In the genomic region with DNA sequence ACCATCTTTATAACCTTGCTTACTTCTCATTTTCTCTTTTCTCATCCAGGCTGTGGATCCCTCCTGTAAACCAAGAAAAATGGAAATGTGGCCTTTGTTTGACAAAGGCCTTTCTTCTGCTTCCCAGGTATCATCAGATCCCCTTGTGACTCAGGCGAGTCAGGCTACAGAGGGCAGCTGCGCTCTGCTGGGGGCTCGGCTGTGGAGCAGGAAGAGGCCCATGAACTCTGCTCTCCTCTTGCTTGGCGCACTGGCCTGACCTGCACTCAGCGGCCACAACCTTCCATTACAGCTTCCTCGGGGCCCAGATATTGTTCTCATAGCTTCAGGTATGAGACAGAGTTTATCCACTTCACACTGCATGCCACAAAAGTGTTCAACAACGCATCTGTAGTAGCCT, we compare ENCODE assay signal across 20 cellular contexts.
DNase-seq lines count a peak whose midpoint lies in the region; ATAC-seq and TF ChIP-seq lines count a peak whose summit lies in the region.
"Had no signal": no experiment of that assay in that cellular context is flagged by ENCODE, and none has a peak within 500 bp of the region (broad histone marks: within the 10 kb centered on the region; RNA-seq: fewer than 3 reads in every experiment).

No MANE protein-coding gene starts in this region.

- H3K4me3 Mint-ChIP-seq in glutamatergic neuron (ENCODE audit: unreplicated experiment) (no peak overlapping the region), neural progenitor cell (no peak overlapping the region)

- H3K79me2 ChIP-seq in neural progenitor cell (ENCODE audit: low read depth) = no peaks in the 10 kb centered on the region

- H3K9me3 ChIP-seq in HUES48 (ENCODE audit: control insufficient read depth, insufficient read depth, low read length) (no peaks in the 10 kb centered on the region), neural progenitor cell (ENCODE audit: low read depth) (no peaks in the 10 kb centered on the region)
- H3K9me3 ChIP-seq: MG63, Peyer's patch had no signal

- H3K9ac ChIP-seq in HUES48 (ENCODE audit: low read depth, low read length) (no peak overlapping the region), neural progenitor cell (no peak overlapping the region)
- H3K9ac ChIP-seq: GM23248 had no signal

- no peak overlapping the region for H3K4me3 ChIP-seq in HUES48 (ENCODE audit: low read depth, low read length)
- no peak overlapping the region for H3K4me3 ChIP-seq in neural progenitor cell
- H3K4me3 ChIP-seq: GM23248, MG63, Peyer's patch, SK-N-MC had no signal

- H3K27ac Mint-ChIP-seq in glutamatergic neuron (ENCODE audit: unreplicated experiment) (peak overlapping the region; percentile 25), neural progenitor cell (no peak overlapping the region)

- H4K20me1 ChIP-seq in neural progenitor cell (ENCODE audit: low read depth) = no peaks in the 10 kb centered on the region

- H3K27ac ChIP-seq in HUES48 (ENCODE audit: low read depth, low read length) (peak overlapping the region; percentile 52), neural progenitor cell (no peak overlapping the region)
- H3K27ac ChIP-seq: GM23248, Peyer's patch, SK-N-MC had no signal

- ATAC-seq in left colon (no peak), GM21447 (IDR thresholded peaks at IDR 0.05; ENCODE audit: unreplicated experiment) (no peak)
- ATAC-seq: HCT116 had no signal

- H3K27me3 ChIP-seq in HUES48 (ENCODE audit: control insufficient read depth, insufficient read depth, low read length) (no peaks in the 10 kb centered on the region), neural progenitor cell (no peaks in the 10 kb centered on the region)
- H3K27me3 ChIP-seq: MG63, Peyer's patch had no signal

- H3K36me3 Mint-ChIP-seq in glutamatergic neuron (ENCODE audit: unreplicated experiment) = no peaks in the 10 kb centered on the region
- H3K36me3 Mint-ChIP-seq in neural progenitor cell = no peaks in the 10 kb centered on the region

- H3K36me3 ChIP-seq in HUES48 (ENCODE audit: control insufficient read depth, insufficient read depth, low read length) (no peaks in the 10 kb centered on the region), neural progenitor cell (no peaks in the 10 kb centered on the region)
- H3K36me3 ChIP-seq: MG63, Peyer's patch had no signal

- H3K4me1 Mint-ChIP-seq in glutamatergic neuron (ENCODE audit: low read depth, unreplicated experiment) = peaks cover 37% of the 10 kb centered on the region
- H3K4me1 Mint-ChIP-seq in neural progenitor cell = peaks cover 27% of the 10 kb centered on the region

- no peaks in the 10 kb centered on the region for H3F3A ChIP-seq in neural progenitor cell (ENCODE audit: low read depth)

- no peak overlapping the region for H2AFZ ChIP-seq in neural progenitor cell (replicated peaks)
- H2AFZ ChIP-seq: GM23248 had no signal

- H3K9me3 Mint-ChIP-seq in glutamatergic neuron (ENCODE audit: unreplicated experiment) (no peaks in the 10 kb centered on the region), neural progenitor cell (no peaks in the 10 kb centered on the region)

- no peak overlapping the region for H3K4me2 ChIP-seq in neural progenitor cell

- TF ChIP-seq CTCF in glutamatergic neuron (IDR thresholded peaks at IDR 0.05; ENCODE audit: partially characterized antibody, unreplicated experiment) = no peak
- TF ChIP-seq CTCF in neural progenitor cell (IDR thresholded peaks at IDR 0.05) = no peak

- intact Hi-C loops in left colon (cut with DNase I, micrococcal nuclease) = no loop called here

- H3K4me1 ChIP-seq in HUES48 (ENCODE audit: control insufficient read depth, insufficient read depth, low read length) (peaks cover 22% of the 10 kb centered on the region), neural progenitor cell (peaks cover 11% of the 10 kb centered on the region)
- H3K4me1 ChIP-seq: Peyer's patch had no signal

- H3K27me3 Mint-ChIP-seq in glutamatergic neuron (ENCODE audit: unreplicated experiment) (peaks cover 3% of the 10 kb centered on the region), neural progenitor cell (ENCODE audit: insufficient read depth, low read depth) (peaks cover 3% of the 10 kb centered on the region)

- peak; percentile 18 for DNase-seq in ELF-1 (ENCODE audit: low read depth, low spot score)
- DNase-seq in glutamatergic neuron = no peak
- DNase-seq in neural progenitor cell (ENCODE audit: low spot score) = peak; percentile 19
- DNase-seq in RPMI8226 = no peak
- no peak for DNase-seq in left colon
- DNase-seq: Calu3, DMS79 treated with DMSO at 0.1 percent for 48 hours, GM23248, KBM-7, MG63, NCI-H1105 treated with DMSO at 0.1 percent for 48 hours, NCI-H2029, NCI-H526 treated with DMSO at 0.1 percent for 48 hours, OCI-M1, Peyer's patch, SIG-M5 had no signal

Comparison
In these comparisons a context has a peak if more than half of its experiments do, and no peak if none do; other contexts are left out.
1. DNase-seq: peak in ELF-1 (single experiment) and neural progenitor cell (single experiment); none in glutamatergic neuron (single experiment), RPMI8226 (single experiment) and left colon (0 of 2).